In genomic region chr16:34054969-34055368, GRCh38 we compare ENCODE assay signal across 24 cellular contexts.
"Had no signal": no experiment of that assay in that cellular context is flagged by ENCODE, and none has a peak within 500 bp of the region (broad histone marks: within the 10 kb centered on the region; RNA-seq: fewer than 3 reads in every experiment).

No MANE protein-coding gene starts in this region.

- H3K36me3 ChIP-seq: colonic mucosa, esophagus muscularis mucosa, gastroesophageal sphincter, heart left ventricle, left ventricle myocardium inferior, lower lobe of right lung, spleen, thoracic aorta, tibial nerve, upper lobe of left lung had no signal

- H3K4me3 ChIP-seq: colonic mucosa, esophagus muscularis mucosa, gastroesophageal sphincter, heart left ventricle, left ventricle myocardium inferior, lower lobe of right lung, psoas muscle, skin epidermis, spleen, thoracic aorta, tibial nerve, upper lobe of left lung had no signal

- H3K4me1 ChIP-seq: colonic mucosa, esophagus muscularis mucosa, foreskin keratinocyte, gastroesophageal sphincter, heart left ventricle, left ventricle myocardium inferior, lower lobe of right lung, psoas muscle, spleen, tibial nerve, upper lobe of left lung had no signal

- H3K9me3 ChIP-seq: colonic mucosa, lower lobe of right lung, psoas muscle, thoracic aorta had no signal

- H3K27me3 ChIP-seq: colonic mucosa, foreskin keratinocyte, tibial nerve had no signal

- FAIRE-seq: endothelial cell of umbilical vein had no signal

- ATAC-seq: foreskin keratinocyte; gastroesophageal sphincter; heart left ventricle; left cardiac atrium; lower lobe of right lung; naive thymus-derived CD8-positive, alpha-beta T cell; psoas muscle; right cardiac atrium; stimulated activated memory B cell treated with anti-CD40 and anti-IgM and Interleukin-4, amounts not matched to agents 10 μg/mL and 1 μg/mL and 100 μg/mL, for 72 hours had no signal

- DNase-seq: colonic mucosa; effector CD8-positive, alpha-beta T cell; foreskin keratinocyte; heart left ventricle; hippocampal formation; left cardiac atrium; left ventricle myocardium inferior; lower lobe of right lung; naive thymus-derived CD8-positive, alpha-beta T cell; nephron progenitor cell; nucleus accumbens; posterior cingulate gyrus; psoas muscle; right cardiac atrium; spleen; stimulated activated CD4-positive, alpha-beta T cell treated with anti-CD3 and anti-CD28 coated beads, Interleukin-4, amount 100 ng/mL, for 4 hours; upper lobe of left lung had no signal

- H3K27ac ChIP-seq: colonic mucosa, esophagus muscularis mucosa, foreskin keratinocyte, gastroesophageal sphincter, heart left ventricle, left ventricle myocardium inferior, lower lobe of right lung, psoas muscle, skin epidermis, spleen, thoracic aorta, tibial nerve, upper lobe of left lung had no signal
